In genomic region chr16:50393461-50394214, GRCh38 we compare ENCODE assay signal across 11 cellular contexts.
"Had no signal": no experiment of that assay in that cellular context is flagged by ENCODE, and none has a peak within 500 bp of the region (broad histone marks: within the 10 kb centered on the region; RNA-seq: fewer than 3 reads in every experiment).

No MANE protein-coding gene starts in this region.

- DNase-seq: activated CD4-positive, alpha-beta memory T cell treated with anti-CD3 and anti-CD28 coated beads for 36 hours; activated naive CD4-positive, alpha-beta T cell treated with anti-CD3 and anti-CD28 coated beads, Interleukin-2, amount 50 U/mL, for 16 hours; central memory CD4-positive, alpha-beta T cell; cortex of kidney; effector memory CD8-positive, alpha-beta T cell; hypothalamus; stimulated activated CD4-positive, alpha-beta T cell treated with anti-CD3 and anti-CD28 coated beads, Interleukin-4, amount 100 ng/mL, for 1 hour; stimulated activated CD8-positive, alpha-beta memory T cell treated with anti-CD3 and anti-CD28 coated beads, Interleukin-4, amount 100 ng/mL, for 48 hours; T-helper 2 cell had no signal

- FAIRE-seq: TTC549 had no signal

- ATAC-seq: effector memory CD8-positive, alpha-beta T cell; SK-N-SH treated with all-trans-retinoic acid at 6 μM for 48 hours had no signal
